Comparison of ENCODE assay signal across 18 cellular contexts in the genomic region with DNA sequence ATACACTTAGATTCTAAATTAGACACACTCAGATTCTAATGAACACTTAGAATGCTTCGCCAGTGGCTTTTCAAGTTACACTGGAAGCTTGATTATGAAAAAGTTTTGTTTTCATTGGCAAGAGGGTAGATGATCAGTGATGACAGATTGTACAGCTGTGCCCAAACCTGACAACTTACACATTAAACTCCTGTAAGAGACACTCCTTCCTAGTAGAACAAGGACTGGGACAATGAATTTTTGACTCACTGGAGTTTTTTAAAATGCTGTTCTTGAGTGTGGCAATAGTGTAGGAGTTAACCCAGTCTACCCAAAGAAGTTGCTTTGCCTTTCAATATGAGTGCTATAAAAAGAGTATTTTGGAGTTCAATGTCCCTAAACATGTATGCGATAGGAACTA.
DNase-seq lines count a peak whose midpoint lies in the region; TF ChIP-seq lines count a peak whose summit lies in the region.
"Had no signal": no experiment of that assay in that cellular context is flagged by ENCODE, and none has a peak within 500 bp of the region (broad histone marks: within the 10 kb centered on the region; RNA-seq: fewer than 3 reads in every experiment).

No MANE protein-coding gene starts in this region.

- peak overlapping the region; percentile 69 for H3K27ac ChIP-seq in osteoblast (ENCODE audit: low read depth, low read length)
- H3K27ac ChIP-seq in suprapubic skin = no peak overlapping the region
- H3K27ac ChIP-seq: uterus had no signal

- peak overlapping the region; percentile 64 for H3K4me2 ChIP-seq in osteoblast (ENCODE audit: insufficient read depth, low read length)

- WGBS in suprapubic skin = 79% methylated on average over 2 of the region's 2 CpGs

- no peaks in the 10 kb centered on the region for H3K36me3 ChIP-seq in adipocyte (ENCODE audit: control insufficient read depth, insufficient read depth, low read length, severe bottlenecking)
- H3K36me3 ChIP-seq in osteoblast (ENCODE audit: insufficient read depth, low read length) = no peaks in the 10 kb centered on the region
- no peaks in the 10 kb centered on the region for H3K36me3 ChIP-seq in suprapubic skin
- H3K36me3 ChIP-seq: sigmoid colon, uterus had no signal

- H3K4me3 ChIP-seq in adipocyte (ENCODE audit: low read length) (no peak overlapping the region), fibroblast of mammary gland (ENCODE audit: control insufficient read depth, low read depth, low read length) (no peak overlapping the region), osteoblast (ENCODE audit: insufficient read depth, low read length) (peak overlapping the region; percentile 9), suprapubic skin (no peak overlapping the region)
- H3K4me3 ChIP-seq: sigmoid colon, uterus had no signal

- H3K27ac Mint-ChIP-seq in HFFc6 = peak overlapping the region; percentile 83
- H3K27ac Mint-ChIP-seq: stimulated activated naive B cell treated with anti-CD40 and anti-IgM and Interleukin-4, amounts not matched to agents 10 μg/mL and 1 μg/mL and 100 μg/mL, for 72 hours had no signal

- TF ChIP-seq CTCF in HFFc6 (IDR thresholded peaks at IDR 0.05) (no peak), fibroblast of mammary gland (conservative IDR thresholded peaks at IDR 0.05; ENCODE audit: control insufficient read depth, insufficient read depth, low read depth, low read length) (no peak), osteoblast (IDR thresholded peaks at IDR 0.05; ENCODE audit: extremely low read depth, low read depth, low read length) (no peak), suprapubic skin (IDR thresholded peaks at IDR 0.05) (no peak)

- H2AFZ ChIP-seq in osteoblast (ENCODE audit: low read length) = no peak overlapping the region

- H3K9me3 ChIP-seq in adipocyte (ENCODE audit: control insufficient read depth, low read length) (no peaks in the 10 kb centered on the region), osteoblast (ENCODE audit: low read depth, low read length) (no peaks in the 10 kb centered on the region), suprapubic skin (no peaks in the 10 kb centered on the region)
- H3K9me3 ChIP-seq: sigmoid colon, uterus had no signal

- H4K20me1 ChIP-seq in osteoblast (ENCODE audit: insufficient read depth, low read length) = no peaks in the 10 kb centered on the region

- H3K79me2 ChIP-seq in osteoblast (ENCODE audit: insufficient read depth, low read length) = no peaks in the 10 kb centered on the region

- TF ChIP-seq EP300 in suprapubic skin (IDR thresholded peaks at IDR 0.05) = no peak

- H3K36me3 Mint-ChIP-seq in HFFc6 (ENCODE audit: low read depth) = no peaks in the 10 kb centered on the region
- H3K36me3 Mint-ChIP-seq: CD14-positive monocyte; stimulated activated naive B cell treated with anti-CD40 and anti-IgM and Interleukin-4, amounts not matched to agents 10 μg/mL and 1 μg/mL and 100 μg/mL, for 72 hours had no signal

- TF ChIP-seq POLR2A in suprapubic skin (IDR thresholded peaks at IDR 0.05) = no peak

- H3K4me1 Mint-ChIP-seq in HFFc6 (ENCODE audit: low read depth) = peaks cover 59% of the 10 kb centered on the region
- H3K4me1 Mint-ChIP-seq: neural crest cell; stimulated activated naive B cell treated with anti-CD40 and anti-IgM and Interleukin-4, amounts not matched to agents 10 μg/mL and 1 μg/mL and 100 μg/mL, for 72 hours had no signal

- H3K4me3 Mint-ChIP-seq in HFFc6 = peak overlapping the region; percentile 77
- H3K4me3 Mint-ChIP-seq: CD14-positive monocyte; neural crest cell; stimulated activated naive B cell treated with anti-CD40 and anti-IgM and Interleukin-4, amounts not matched to agents 10 μg/mL and 1 μg/mL and 100 μg/mL, for 72 hours had no signal

- peaks cover 2% of the 10 kb centered on the region for H3K27me3 Mint-ChIP-seq in HFFc6 (ENCODE audit: insufficient read depth)
- H3K27me3 Mint-ChIP-seq: stimulated activated naive B cell treated with anti-CD40 and anti-IgM and Interleukin-4, amounts not matched to agents 10 μg/mL and 1 μg/mL and 100 μg/mL, for 72 hours had no signal

- H3K27me3 ChIP-seq in adipocyte (replicated peaks; ENCODE audit: control insufficient read depth, insufficient read depth, low read length) (no peaks in the 10 kb centered on the region), osteoblast (ENCODE audit: insufficient read depth, low read length) (no peaks in the 10 kb centered on the region), suprapubic skin (no peaks in the 10 kb centered on the region)
- H3K27me3 ChIP-seq: sigmoid colon, uterus had no signal

- H3K4me1 ChIP-seq in adipocyte (ENCODE audit: control insufficient read depth, insufficient read depth, low read length) (peaks cover 42% of the 10 kb centered on the region), osteoblast (ENCODE audit: insufficient read depth, low read length) (peaks cover 35% of the 10 kb centered on the region), suprapubic skin (no peaks in the 10 kb centered on the region)
- H3K4me1 ChIP-seq: uterus had no signal

- H3K9me3 Mint-ChIP-seq in HFFc6 = no peaks in the 10 kb centered on the region
- H3K9me3 Mint-ChIP-seq: neural crest cell; stimulated activated naive B cell treated with anti-CD40 and anti-IgM and Interleukin-4, amounts not matched to agents 10 μg/mL and 1 μg/mL and 100 μg/mL, for 72 hours had no signal

- H3K9ac ChIP-seq in adipocyte (ENCODE audit: low read length) = no peak overlapping the region

- peak; percentile 30 for DNase-seq in HFFc6
- DNase-seq in adipocyte (ENCODE audit: low read depth) = peak; percentile 32
- peak; percentile 48 for DNase-seq in fibroblast of mammary gland (ENCODE audit: low read depth)
- no peak for DNase-seq in osteoblast (ENCODE audit: insufficient read length, low spot score, missing footprints)
- no peak for DNase-seq in T-helper 1 cell
- DNase-seq in suprapubic skin (ENCODE audit: low spot score in 2 of 2) = no peak
- no peak for DNase-seq in NCI-H82 treated with DMSO at 0.1 percent for 48 hours (lab: John Stamatoyannopoulos, UW; ENCODE audit: unreplicated experiment)
- DNase-seq in dermis blood vessel endothelial cell = no peak
- DNase-seq: activated CD4-positive, alpha-beta T cell treated with anti-CD3 and anti-CD28 coated beads for 48 hours; activated T-cell treated with anti-CD3 and anti-CD28 coated beads, Interleukin-2, amount 50 U/mL, for 48 hours; hippocampal formation; NCI-H510A treated with DMSO at 0.1 percent for 48 hours; sigmoid colon; stimulated activated naive B cell treated with anti-CD40 and anti-IgM and Interleukin-4, amounts not matched to agents 10 μg/mL and 1 μg/mL and 100 μg/mL, for 72 hours; T-helper 2 cell; uterus had no signal

Comparison
In these comparisons a context has a peak if more than half of its experiments do, and no peak if none do; other contexts are left out.
1. DNase-seq: peak in HFFc6 (single experiment), adipocyte (single experiment) and fibroblast of mammary gland (single experiment); none in osteoblast (single experiment), T-helper 1 cell (0 of 5), suprapubic skin (0 of 2), NCI-H82 treated with DMSO at 0.1 percent for 48 hours (single experiment) and dermis blood vessel endothelial cell (single experiment).